8 cellular contexts compared by ENCODE assay signal in the genomic region with DNA sequence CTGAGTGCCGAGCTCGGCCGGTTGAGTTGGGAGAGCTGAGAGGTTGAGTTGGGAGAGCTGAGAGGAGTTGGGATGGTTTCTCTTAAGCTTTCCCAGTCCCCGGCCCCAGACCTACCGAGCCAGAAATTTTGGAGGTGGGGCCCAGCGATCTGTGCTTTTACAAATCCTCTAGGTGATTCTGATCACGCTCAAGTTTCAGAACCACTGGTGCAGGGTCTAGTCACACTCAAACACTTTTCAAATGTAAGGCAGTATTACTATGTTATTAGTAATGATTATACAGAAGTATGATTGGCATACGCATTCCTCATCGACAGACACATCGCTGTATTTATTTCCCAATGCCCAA. TPM values are rescaled to one million over a fixed set of nuclear protein-coding genes. Genes with fewer than 3 reads are reported as not detected.
A peak's percentile ranks its signal among the peaks of the same experiment; 100 is the strongest.
DNase-seq lines count a peak whose midpoint lies in the region; ATAC-seq, FAIRE-seq and TF ChIP-seq lines count a peak whose summit lies in the region.

No MANE protein-coding gene starts in this region.

- H3K4me1 Mint-ChIP-seq in activated T-cell treated with anti-CD3 and anti-CD28 coated beads, Interleukin-2, amount 50 U/mL, for 24 hours (ENCODE audit: low read depth), result peaks cover 71% of the 10 kb centered on the region

- TF ChIP-seq CTCF in astrocyte of the cerebellum (IDR thresholded peaks at IDR 0.05; ENCODE audit: low read depth, low read length, missing control alignments), result no peak
- TF ChIP-seq CTCF in right lobe of liver (IDR thresholded peaks at IDR 0.05), result no peak
- TF ChIP-seq CTCF in tibial artery (IDR thresholded peaks at IDR 0.05), result no peak
- no peak for TF ChIP-seq CTCF in D721Med (IDR thresholded peaks at IDR 0.05; ENCODE audit: insufficient read depth, missing control alignments)

- H3K4me1 ChIP-seq in right lobe of liver (peaks cover 0 to 58% (median 17%) of the 10 kb centered on the region in 4 donors), tibial artery (peaks cover 0 to 38% (median 18%) of the 10 kb centered on the region in 4 donors)

- FAIRE-seq in D721Med (lab: Jason Lieb, UNC), result no peak

- WGBS in right lobe of liver (ENCODE audit: insufficient coverage, low coverage, low lambda C conversion rate, missing lambda C conversion rate), result 33% methylated on average over 8 of the region's 10 CpGs

- no peak for ATAC-seq in right lobe of liver
- ATAC-seq in GM18519 (IDR thresholded peaks at IDR 0.05; ENCODE audit: low FRiP score, unreplicated experiment), result no peak

- intact Hi-C loops in right lobe of liver (cut with DNase I) (no loop called here), tibial artery (cut with DNase I; ENCODE audit: low total_unique reads) (loop anchor here (5.0 kb wide), 1 partner anchor 42 kb away; no protein-coding TSS in a partner anchor)

- in situ Hi-C loops in astrocyte of the cerebellum (cut with HindIII; ENCODE audit: low sequenced_read_pairs), result no loop called here

- H3K27me3 ChIP-seq in right lobe of liver (no peaks in the 10 kb centered on the region), tibial artery (no peaks in the 10 kb centered on the region)

- TF ChIP-seq POLR2A in right lobe of liver (IDR thresholded peaks at IDR 0.05), result no peak

- no peak for DNase-seq in activated T-cell treated with anti-CD3 and anti-CD28 coated beads, Interleukin-2, amount 50 U/mL, for 24 hours
- no peak for DNase-seq in activated T-cell treated with anti-CD3 and anti-CD28 coated beads, Interleukin-2, amount 50 U/mL, for 48 hours
- DNase-seq in astrocyte of the cerebellum (ENCODE audit: low read depth) (no peak), right lobe of liver (no peak), tibial artery (no peak), occipital lobe (lab: John Stamatoyannopoulos, UW) (no peak), D721Med (ENCODE audit: insufficient read length, low spot score) (no peak)

- H3K27ac Mint-ChIP-seq in activated T-cell treated with anti-CD3 and anti-CD28 coated beads, Interleukin-2, amount 50 U/mL, for 24 hours, result peak overlapping the region; percentile 99

- H3K27me3 Mint-ChIP-seq in activated T-cell treated with anti-CD3 and anti-CD28 coated beads, Interleukin-2, amount 50 U/mL, for 24 hours, result no peaks in the 10 kb centered on the region

- H3K9me3 Mint-ChIP-seq in activated T-cell treated with anti-CD3 and anti-CD28 coated beads, Interleukin-2, amount 50 U/mL, for 24 hours, result no peaks in the 10 kb centered on the region

- peaks cover 39% of the 10 kb centered on the region for H3K36me3 Mint-ChIP-seq in activated T-cell treated with anti-CD3 and anti-CD28 coated beads, Interleukin-2, amount 50 U/mL, for 24 hours (ENCODE audit: low read depth)

- H3K4me3 ChIP-seq in astrocyte of the cerebellum (ENCODE audit: low read depth, low read length) (peak overlapping the region; percentile 97), right lobe of liver (peak overlapping the region; percentile 78 to 88 (median 87)), tibial artery (peak overlapping the region; percentile 80 to 98)

- H3K4me3 Mint-ChIP-seq in activated T-cell treated with anti-CD3 and anti-CD28 coated beads, Interleukin-2, amount 50 U/mL, for 24 hours, result peak overlapping the region; percentile 96

- peak overlapping the region; percentile 88 to 93 (median 91) for H3K27ac ChIP-seq in right lobe of liver
- peak overlapping the region; percentile 90 for H3K27ac ChIP-seq in tibial artery

- no peaks in the 10 kb centered on the region for H3K9me3 ChIP-seq in right lobe of liver
- no peaks in the 10 kb centered on the region for H3K9me3 ChIP-seq in tibial artery

- H3K36me3 ChIP-seq in right lobe of liver (no peaks in the 10 kb centered on the region), tibial artery (no peaks in the 10 kb centered on the region)

RNA-seq across cellular contexts. Expression of gene CLINT1, which starts 0.3 kb away (rescaled TPM):
- 10 to 100 TPM; 49.2 to 62.2 (median 51.8) TPM for total RNA-seq in right lobe of liver
- 66.9 TPM for total RNA-seq in occipital lobe
